Comparison of ENCODE assay signal across 19 cellular contexts in the genomic region with DNA sequence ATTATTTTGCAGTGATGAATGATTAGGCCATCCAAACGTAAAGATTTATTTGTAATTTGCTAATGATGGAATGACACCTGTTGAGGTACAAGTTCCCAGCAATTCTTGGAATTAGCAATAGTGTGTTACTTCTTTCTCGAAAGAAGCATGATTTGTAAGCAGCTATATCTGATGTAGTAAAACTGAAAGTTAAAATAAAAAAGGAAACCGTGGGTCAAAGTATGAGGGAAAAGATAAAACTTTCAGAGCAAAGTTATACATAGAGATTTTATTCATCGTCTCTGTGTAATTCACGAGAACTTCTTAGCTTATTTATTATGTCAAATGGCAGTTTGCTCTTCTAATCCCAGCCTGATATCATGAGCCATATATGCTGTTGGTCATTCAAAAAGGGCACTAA. TPM values are rescaled to one million over a fixed set of nuclear protein-coding genes. Genes with fewer than 3 reads are reported as not detected.
DNase-seq lines count a peak whose midpoint lies in the region; ATAC-seq and TF ChIP-seq lines count a peak whose summit lies in the region.
"Had no signal": no experiment of that assay in that cellular context is flagged by ENCODE, and none has a peak within 500 bp of the region (broad histone marks: within the 10 kb centered on the region; RNA-seq: fewer than 3 reads in every experiment).

No MANE protein-coding gene starts in this region.

- no peaks in the 10 kb centered on the region for H3K36me3 ChIP-seq in CD8-positive, alpha-beta T cell (ENCODE audit: insufficient read depth, low read length)
- no peaks in the 10 kb centered on the region for H3K36me3 ChIP-seq in KOPT-K1 (ENCODE audit: insufficient read depth, low read length)
- H3K36me3 ChIP-seq: gastrocnemius medialis, right lobe of liver had no signal

- H3K9me3 ChIP-seq in CD8-positive, alpha-beta T cell (ENCODE audit: low read length), result no peaks in the 10 kb centered on the region
- H3K9me3 ChIP-seq in KOPT-K1 (ENCODE audit: insufficient read depth, low read length, poor library complexity, severe bottlenecking), result no peaks in the 10 kb centered on the region
- H3K9me3 ChIP-seq: BLaER1, gastrocnemius medialis, right lobe of liver had no signal

- ATAC-seq in CD8-positive, alpha-beta T cell, result no peak
- no peak for ATAC-seq in central memory CD8-positive, alpha-beta T cell (replicated peaks; ENCODE audit: extremely low read depth, poor library complexity, severe bottlenecking)
- ATAC-seq in naive thymus-derived CD8-positive, alpha-beta T cell, result peak in 1 of 2 donors; percentile 24
- ATAC-seq: PC-3 had no signal

- no peak for TF ChIP-seq CTCF in CD8-positive, alpha-beta T cell (IDR thresholded peaks at IDR 0.05)
- TF ChIP-seq CTCF in progenitor cell of endocrine pancreas (IDR thresholded peaks at IDR 0.05; ENCODE audit: unreplicated experiment), result no peak

- H3K4me3 Mint-ChIP-seq in CD8-positive, alpha-beta T cell, result peak overlapping the region; percentile 81
- H3K4me3 Mint-ChIP-seq in central memory CD8-positive, alpha-beta T cell, result peak overlapping the region; percentile 69
- peak overlapping the region; percentile 58 to 87 (median 78) for H3K4me3 Mint-ChIP-seq in naive thymus-derived CD8-positive, alpha-beta T cell
- no peak overlapping the region for H3K4me3 Mint-ChIP-seq in progenitor cell of endocrine pancreas (ENCODE audit: low read depth)

- H3K9me3 Mint-ChIP-seq in CD8-positive, alpha-beta T cell, result no peaks in the 10 kb centered on the region
- no peaks in the 10 kb centered on the region for H3K9me3 Mint-ChIP-seq in central memory CD8-positive, alpha-beta T cell
- no peaks in the 10 kb centered on the region for H3K9me3 Mint-ChIP-seq in naive thymus-derived CD8-positive, alpha-beta T cell
- H3K9me3 Mint-ChIP-seq in progenitor cell of endocrine pancreas (ENCODE audit: low read depth), result no peaks in the 10 kb centered on the region

- peak overlapping the region; percentile 16 for H3K4me3 ChIP-seq in CD8-positive, alpha-beta T cell (ENCODE audit: low read depth, low read length)
- H3K4me3 ChIP-seq: BLaER1, gastrocnemius medialis, right lobe of liver had no signal

- POLR2A ChIA-PET in CD8-positive, alpha-beta T cell (lab: Charles Lee), result interaction anchor here (0.6 to 1.7 kb wide), 5 partner anchors 17 to 250 kb away, joined by 3 to 4 read pairs (median 3); no protein-coding TSS in a partner anchor
- POLR2A ChIA-PET in naive thymus-derived CD8-positive, alpha-beta T cell (lab: Charles Lee), result no interaction called here

- peaks cover 58% of the 10 kb centered on the region for H3K4me1 Mint-ChIP-seq in CD8-positive, alpha-beta T cell (ENCODE audit: low read depth)
- peaks cover 56% of the 10 kb centered on the region for H3K4me1 Mint-ChIP-seq in central memory CD8-positive, alpha-beta T cell
- H3K4me1 Mint-ChIP-seq in naive thymus-derived CD8-positive, alpha-beta T cell, result peaks cover 13 to 60% (median 29%) of the 10 kb centered on the region in 4 donors
- H3K4me1 Mint-ChIP-seq in progenitor cell of endocrine pancreas (ENCODE audit: low read depth), result peaks cover 2% of the 10 kb centered on the region

- peak overlapping the region; percentile 82 for H3K27ac Mint-ChIP-seq in CD8-positive, alpha-beta T cell
- peak overlapping the region; percentile 83 for H3K27ac Mint-ChIP-seq in central memory CD8-positive, alpha-beta T cell (ENCODE audit: low read depth)
- H3K27ac Mint-ChIP-seq in naive thymus-derived CD8-positive, alpha-beta T cell, result peak overlapping the region in 8 of 10 donors; percentile 73 to 90 (median 86)
- H3K27ac Mint-ChIP-seq in progenitor cell of endocrine pancreas, result no peak overlapping the region

- no peak overlapping the region for H3K27ac ChIP-seq in CD8-positive, alpha-beta T cell (ENCODE audit: low read depth, low read length)
- H3K27ac ChIP-seq in KOPT-K1 (ENCODE audit: low read depth, low read length, poor library complexity, severe bottlenecking), result peak overlapping the region; percentile 25
- H3K27ac ChIP-seq: BLaER1, gastrocnemius medialis had no signal

- CTCF ChIA-PET in CD8-positive, alpha-beta T cell (lab: Charles Lee), result interaction anchor here (1.3 kb wide), 1 partner anchor 18 kb away, joined by 3 read pairs; no protein-coding TSS in a partner anchor

- no peak for DNase-seq in CD8-positive, alpha-beta T cell
- DNase-seq in central memory CD8-positive, alpha-beta T cell (ENCODE audit: low spot score in 2 of 2), result no peak
- no peak for DNase-seq in naive thymus-derived CD8-positive, alpha-beta T cell
- DNase-seq in NCI-H1694 treated with DMSO at 0.1 percent for 48 hours (lab: John Stamatoyannopoulos, UW) (no peak), amniotic stem cell (lab: John Stamatoyannopoulos, UW) (no peak), progenitor cell of endocrine pancreas (ENCODE audit: low spot score, unreplicated experiment) (no peak), NCI-H146 (lab: John Stamatoyannopoulos, UW) (no peak)
- DNase-seq: activated CD4-positive, alpha-beta T cell treated with anti-CD3 and anti-CD28 coated beads, Interleukin-2, amount 50 U/mL, for 1 hour; amygdala; cortex of kidney; gastrocnemius medialis; H7; NCI-H1048; NCI-H345; PC-3; right lobe of liver; SW 1271 had no signal

- intact Hi-C loops in CD8-positive, alpha-beta T cell (cut with DNase I, micrococcal nuclease), result no loop called here

- H3K4me1 ChIP-seq in CD8-positive, alpha-beta T cell (ENCODE audit: insufficient read depth, low read length), result peaks cover 55% of the 10 kb centered on the region

- no peaks in the 10 kb centered on the region for H3K27me3 Mint-ChIP-seq in CD8-positive, alpha-beta T cell (ENCODE audit: low read depth)
- no peaks in the 10 kb centered on the region for H3K27me3 Mint-ChIP-seq in central memory CD8-positive, alpha-beta T cell
- H3K27me3 Mint-ChIP-seq in naive thymus-derived CD8-positive, alpha-beta T cell, result no peaks in the 10 kb centered on the region
- no peaks in the 10 kb centered on the region for H3K27me3 Mint-ChIP-seq in progenitor cell of endocrine pancreas

- peaks cover 30% of the 10 kb centered on the region for H3K36me3 Mint-ChIP-seq in CD8-positive, alpha-beta T cell
- peaks cover 23% of the 10 kb centered on the region for H3K36me3 Mint-ChIP-seq in central memory CD8-positive, alpha-beta T cell (ENCODE audit: insufficient read depth)
- H3K36me3 Mint-ChIP-seq in naive thymus-derived CD8-positive, alpha-beta T cell, result peaks cover 0 to 34% (median 14%) of the 10 kb centered on the region in 3 donors
- H3K36me3 Mint-ChIP-seq in progenitor cell of endocrine pancreas (ENCODE audit: insufficient read depth), result peaks cover 2% of the 10 kb centered on the region

- H3K27me3 ChIP-seq in CD8-positive, alpha-beta T cell (ENCODE audit: insufficient read depth, low read length), result no peaks in the 10 kb centered on the region
- H3K27me3 ChIP-seq: BLaER1, gastrocnemius medialis, right lobe of liver had no signal

RNA-seq across cellular contexts. Expression of a gene that starts 59.0 kb away (rescaled TPM):
- total RNA-seq in CD8-positive, alpha-beta T cell, result 100 to 1,000 TPM; 278 to 289 TPM
- total RNA-seq in naive thymus-derived CD8-positive, alpha-beta T cell, result 100 to 1,000 TPM in 1 of 2 experiments, 10 to 100 TPM in 1; 91.5 to 101 TPM
- polyA plus RNA-seq in naive thymus-derived CD8-positive, alpha-beta T cell, result 10 to 100 TPM; 27.5 to 82.2 (median 32.4) TPM
- total RNA-seq in progenitor cell of endocrine pancreas, result 25.1 and 27.6 TPM in 2 replicates
